In genomic region chr2:229852565-229852964, GRCh38 we compare ENCODE assay signal across 8 cellular contexts.
DNase-seq lines count a peak whose midpoint lies in the region; ATAC-seq, FAIRE-seq and TF ChIP-seq lines count a peak whose summit lies in the region.

No MANE protein-coding gene starts in this region.

- peak; percentile 38 for DNase-seq in activated CD4-positive, alpha-beta T cell treated with anti-CD3 and anti-CD28 coated beads for 1 hour
- DNase-seq in endothelial cell of umbilical vein (ENCODE audit: low read depth, low spot score) (peak; percentile 97), prostate gland (ENCODE audit: low spot score) (no peak), D721Med (ENCODE audit: insufficient read length, low spot score) (no peak), HTR-8/SVneo (ENCODE audit: insufficient read length, low spot score) (no peak)
- DNase-seq in stimulated activated CD4-positive, alpha-beta T cell treated with anti-CD3 and anti-CD28 coated beads, Interleukin-1b, Interleukin-23, amount 100 ng/mL, for 48 hours = peak; percentile 30

- H3K27ac ChIP-seq in endothelial cell of umbilical vein (ENCODE audit: insufficient read depth, low read depth, low read length) (peak overlapping the region; percentile 77), prostate gland (no peak overlapping the region)

- H3K4me3 ChIP-seq in endothelial cell of umbilical vein (replicated peaks in 1 of 3; ENCODE audit: insufficient read depth in 1 of 3, low read depth in 1 of 3, low read length in 3 of 3) (peak overlapping the region in 1 of 3 experiments; percentile 37), prostate gland (no peak overlapping the region)

- no peak for TF ChIP-seq CTCF in endothelial cell of umbilical vein (IDR thresholded peaks at IDR 0.05; ENCODE audit: extremely low read depth in 1 of 2, insufficient read depth in 1 of 2, low read depth in 1 of 2, low read length in 2 of 2)
- no peak for TF ChIP-seq CTCF in prostate gland (IDR thresholded peaks at IDR 0.05)
- no peak for TF ChIP-seq CTCF in D721Med (IDR thresholded peaks at IDR 0.05; ENCODE audit: insufficient read depth, missing control alignments)

- H3K79me2 ChIP-seq in endothelial cell of umbilical vein (ENCODE audit: control insufficient read depth, insufficient read depth, low read length) = peaks cover 79% of the 10 kb centered on the region

- H3K36me3 ChIP-seq in endothelial cell of umbilical vein (ENCODE audit: control insufficient read depth in 2 of 2, extremely low read depth in 1 of 2, insufficient read depth in 2 of 2, low read length in 2 of 2) = peaks cover 0 to 2% of the 10 kb centered on the region in 2 experiments
- H3K36me3 ChIP-seq in prostate gland = no peaks in the 10 kb centered on the region

- H3K27me3 ChIP-seq in endothelial cell of umbilical vein (ENCODE audit: control insufficient read depth in 2 of 2, insufficient read depth in 2 of 2, low read length in 2 of 2) (no peaks in the 10 kb centered on the region), prostate gland (replicated peaks; ENCODE audit: insufficient read depth) (no peaks in the 10 kb centered on the region)

- TF ChIP-seq POLR2A in endothelial cell of umbilical vein (IDR thresholded peaks at IDR 0.05; ENCODE audit: low read depth, low read length) = peak; percentile 28
- TF ChIP-seq POLR2A in prostate gland (IDR thresholded peaks at IDR 0.05) = no peak

- H3K9ac ChIP-seq in endothelial cell of umbilical vein (replicated peaks; ENCODE audit: extremely low read depth, insufficient read depth, low read length) = no peak overlapping the region

- intact Hi-C loops in endothelial cell of umbilical vein (cut with micrococcal nuclease) (loop anchor here (1.0 kb wide), 1 partner anchor 70 kb away; the partner anchor contains the start of genes FBXO36 and TRIP12), prostate gland (cut with DNase I) (no loop called here)

- H3K4me2 ChIP-seq in endothelial cell of umbilical vein (ENCODE audit: insufficient read depth, low read length) = peak overlapping the region; percentile 92

- no peak overlapping the region for H2AFZ ChIP-seq in endothelial cell of umbilical vein (ENCODE audit: low read depth, low read length)

- POLR2A ChIA-PET in endothelial cell of umbilical vein (lab: Charles Lee) = interaction anchor here (0.7 to 1.1 kb wide), 3 partner anchors 10 to 69 kb away, joined by 3 read pairs; no protein-coding TSS in a partner anchor

- CTCF ChIA-PET in endothelial cell of umbilical vein (lab: Charles Lee) = interaction anchor here (0.9 to 2.8 kb wide), 10 partner anchors 9 to 71 kb away, joined by 3 to 10 read pairs (median 6); no protein-coding TSS in a partner anchor

- H3K9me3 ChIP-seq in endothelial cell of umbilical vein (replicated peaks; ENCODE audit: control insufficient read depth, insufficient read depth, low read length) (no peaks in the 10 kb centered on the region), prostate gland (no peaks in the 10 kb centered on the region)

- 56% methylated on average over 3 of the region's 3 CpGs for WGBS in prostate gland

- no peaks in the 10 kb centered on the region for H4K20me1 ChIP-seq in endothelial cell of umbilical vein (replicated peaks; ENCODE audit: control insufficient read depth, extremely low read depth, insufficient read depth, low read length)

- no TSS peak for BruUV-seq in endothelial cell of umbilical vein (replicated peaks; lab: Mats Ljungman, UMichigan)

- H3K4me1 ChIP-seq in endothelial cell of umbilical vein (ENCODE audit: control insufficient read depth, extremely low read depth, insufficient read depth, low read length) = peaks cover 57% of the 10 kb centered on the region
- no peaks in the 10 kb centered on the region for H3K4me1 ChIP-seq in prostate gland (replicated peaks)

- FAIRE-seq in endothelial cell of umbilical vein (lab: Jason Lieb, UNC) (peak; percentile 95), D721Med (lab: Jason Lieb, UNC) (no peak), HTR-8/SVneo (lab: Jason Lieb, UNC) (no peak)

- H3K9me1 ChIP-seq in endothelial cell of umbilical vein (replicated peaks; ENCODE audit: control insufficient read depth, extremely low read depth, insufficient read depth, low read length) = no peaks in the 10 kb centered on the region

- dilution Hi-C loops in endothelial cell of umbilical vein (cut with MboI; ENCODE audit: extremely low pct_ligation_motif_present, low sequenced_read_pairs) = no loop called here

- ATAC-seq in GM18502 (IDR thresholded peaks at IDR 0.05; ENCODE audit: poor library complexity, unreplicated experiment) (peak; percentile 77), HG03045 (IDR thresholded peaks at IDR 0.05; ENCODE audit: unreplicated experiment) (peak; percentile 67)

TF ChIP-seq in endothelial cell of umbilical vein, 7 proteins besides CTCF, POLR2A, EP300 and RAD21:
- TF ChIP-seq MYC (IDR thresholded peaks at IDR 0.05; ENCODE audit: low read depth, low read length) (no peak), POLR2AphosphoS5 (IDR thresholded peaks at IDR 0.05; ENCODE audit: insufficient read depth, low read depth, low read length) (peak; percentile 88), EZH2 (IDR thresholded peaks at IDR 0.05; ENCODE audit: borderline replicate concordance, low read depth, low read length, severe bottlenecking) (no peak), JUN (IDR thresholded peaks at IDR 0.05; ENCODE audit: borderline replicate concordance, insufficient read depth, insufficient read length, low read depth) (peak; percentile 80), GATA2 (IDR thresholded peaks at IDR 0.05; ENCODE audit: insufficient read depth, insufficient read length, low read depth, low read length) (peak; percentile 72), FOS (IDR thresholded peaks at IDR 0.05; ENCODE audit: borderline replicate concordance, insufficient read depth, low read length) (peak; percentile 59)
- TF ChIP-seq, protein P1, sequence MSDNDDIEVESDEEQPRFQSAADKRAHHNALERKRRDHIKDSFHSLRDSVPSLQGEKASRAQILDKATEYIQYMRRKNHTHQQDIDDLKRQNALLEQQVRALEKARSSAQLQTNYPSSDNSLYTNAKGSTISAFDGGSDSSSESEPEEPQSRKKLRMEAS (IDR thresholded peaks at IDR 0.05; ENCODE audit: insufficient read depth, insufficient read length) = no peak

Comparison
In these comparisons a context has a peak if more than half of its experiments do, and no peak if none do; other contexts are left out.
1. DNase-seq: peak in activated CD4-positive, alpha-beta T cell treated with anti-CD3 and anti-CD28 coated beads for 1 hour (single experiment), endothelial cell of umbilical vein (single experiment) and stimulated activated CD4-positive, alpha-beta T cell treated with anti-CD3 and anti-CD28 coated beads, Interleukin-1b, Interleukin-23, amount 100 ng/mL, for 48 hours (single experiment); none in prostate gland (single experiment), D721Med (single experiment) and HTR-8/SVneo (single experiment).